Comparison of ENCODE assay signal across 11 cellular contexts in genomic region chr18:58222439-58223125, GRCh38.
DNase-seq lines count a peak whose midpoint lies in the region; ATAC-seq and TF ChIP-seq lines count a peak whose summit lies in the region.
"Had no signal": no experiment of that assay in that cellular context is flagged by ENCODE, and none has a peak within 500 bp of the region (broad histone marks: within the 10 kb centered on the region; RNA-seq: fewer than 3 reads in every experiment).

No MANE protein-coding gene starts in this region.

- no peak for TF ChIP-seq POLR2A in Peyer's patch (IDR thresholded peaks at IDR 0.05)

- DNase-seq in Daoy (ENCODE audit: low read depth) (peak; percentile 55), Peyer's patch (no peak), epithelial cell of prostate (ENCODE audit: low read depth, low spot score) (peak; percentile 44), osteocyte (ENCODE audit: extremely low spot score, unreplicated experiment) (no peak), GM13976 (ENCODE audit: low spot score) (no peak), middle frontal gyrus (ENCODE audit: extremely low spot score, low spot score) (no peak)
- DNase-seq in natural killer cell treated with Interleukin-12 subunit alpha and Interleukin-12 subunit beta and Interleukin-15 and Interleukin-18, amount 100 ng/mL, for 72 hours (ENCODE audit: low spot score): no peak
- DNase-seq: CD8-positive, alpha-beta T cell; GOT3 had no signal

- H3K4me3 Mint-ChIP-seq in osteocyte (ENCODE audit: unreplicated experiment): peak overlapping the region; percentile 78
- H3K4me3 Mint-ChIP-seq in natural killer cell treated with Interleukin-12 subunit alpha and Interleukin-12 subunit beta and Interleukin-15 and Interleukin-18, amount 100 ng/mL, for 72 hours: no peak overlapping the region
- H3K4me3 Mint-ChIP-seq: CD8-positive, alpha-beta T cell; central memory CD8-positive, alpha-beta T cell had no signal

- TF ChIP-seq CTCF in Peyer's patch (IDR thresholded peaks at IDR 0.05) (no peak), osteocyte (IDR thresholded peaks at IDR 0.05) (no peak), GM13976 (IDR thresholded peaks at IDR 0.05; ENCODE audit: borderline replicate concordance, control extremely low read depth, extremely low read depth, insufficient read depth, missing control alignments) (no peak)

- no peaks in the 10 kb centered on the region for H3K9me3 Mint-ChIP-seq in osteocyte (ENCODE audit: unreplicated experiment)
- no peaks in the 10 kb centered on the region for H3K9me3 Mint-ChIP-seq in natural killer cell treated with Interleukin-12 subunit alpha and Interleukin-12 subunit beta and Interleukin-15 and Interleukin-18, amount 100 ng/mL, for 72 hours
- H3K9me3 Mint-ChIP-seq: CD8-positive, alpha-beta T cell; central memory CD8-positive, alpha-beta T cell had no signal

- no peaks in the 10 kb centered on the region for H3K9me3 ChIP-seq in Peyer's patch

- H3K27me3 Mint-ChIP-seq in osteocyte (ENCODE audit: unreplicated experiment): no peaks in the 10 kb centered on the region
- H3K27me3 Mint-ChIP-seq in natural killer cell treated with Interleukin-12 subunit alpha and Interleukin-12 subunit beta and Interleukin-15 and Interleukin-18, amount 100 ng/mL, for 72 hours: peaks cover 8 to 9% of the 10 kb centered on the region in 2 donors

- in situ Hi-C loops in GM13976 (cut with MboI; ENCODE audit: low sequenced_read_pairs, unreplicated experiment): no loop called here

- no peak for ATAC-seq in natural killer cell treated with Interleukin-12 subunit alpha and Interleukin-12 subunit beta and Interleukin-15 and Interleukin-18, amount 100 ng/mL, for 72 hours
- no peak for ATAC-seq in GM19467 (IDR thresholded peaks at IDR 0.05; ENCODE audit: unreplicated experiment)
- ATAC-seq: CD8-positive, alpha-beta T cell had no signal

- H3K27ac Mint-ChIP-seq in osteocyte (ENCODE audit: unreplicated experiment): peak overlapping the region; percentile 96
- H3K27ac Mint-ChIP-seq in natural killer cell treated with Interleukin-12 subunit alpha and Interleukin-12 subunit beta and Interleukin-15 and Interleukin-18, amount 100 ng/mL, for 72 hours: no peak overlapping the region
- H3K27ac Mint-ChIP-seq: CD8-positive, alpha-beta T cell had no signal

- H3K36me3 ChIP-seq in Peyer's patch: no peaks in the 10 kb centered on the region

- no peaks in the 10 kb centered on the region for H3K36me3 Mint-ChIP-seq in osteocyte (ENCODE audit: unreplicated experiment)
- H3K36me3 Mint-ChIP-seq in natural killer cell treated with Interleukin-12 subunit alpha and Interleukin-12 subunit beta and Interleukin-15 and Interleukin-18, amount 100 ng/mL, for 72 hours: no peaks in the 10 kb centered on the region
- H3K36me3 Mint-ChIP-seq: CD8-positive, alpha-beta T cell had no signal

- peaks cover 82% of the 10 kb centered on the region for H3K4me1 Mint-ChIP-seq in osteocyte (ENCODE audit: unreplicated experiment)
- no peaks in the 10 kb centered on the region for H3K4me1 Mint-ChIP-seq in natural killer cell treated with Interleukin-12 subunit alpha and Interleukin-12 subunit beta and Interleukin-15 and Interleukin-18, amount 100 ng/mL, for 72 hours (ENCODE audit: low read depth in 2 of 2)
- H3K4me1 Mint-ChIP-seq: central memory CD8-positive, alpha-beta T cell had no signal

- H3K4me3 ChIP-seq in Peyer's patch: peak overlapping the region in 2 of 4 donors; percentile 46 to 50

- peak overlapping the region in 3 of 4 donors; percentile 75 to 95 (median 93) for H3K27ac ChIP-seq in Peyer's patch
- H3K27ac ChIP-seq in epithelial cell of prostate: peak overlapping the region; percentile 84

- H3K27me3 ChIP-seq in Peyer's patch: no peaks in the 10 kb centered on the region

- peaks cover 0 to 19% (median 2%) of the 10 kb centered on the region in 4 donors for H3K4me1 ChIP-seq in Peyer's patch

Comparison
In these comparisons a context has a peak if more than half of its experiments do, and no peak if none do; other contexts are left out.
1. DNase-seq: peak in Daoy (single experiment) and epithelial cell of prostate (single experiment); none in Peyer's patch (0 of 3), osteocyte (single experiment), natural killer cell treated with Interleukin-12 subunit alpha and Interleukin-12 subunit beta and Interleukin-15 and Interleukin-18, amount 100 ng/mL, for 72 hours (single experiment), GM13976 (single experiment) and middle frontal gyrus (single experiment).